9 cellular contexts compared by ENCODE assay signal in the genomic region with DNA sequence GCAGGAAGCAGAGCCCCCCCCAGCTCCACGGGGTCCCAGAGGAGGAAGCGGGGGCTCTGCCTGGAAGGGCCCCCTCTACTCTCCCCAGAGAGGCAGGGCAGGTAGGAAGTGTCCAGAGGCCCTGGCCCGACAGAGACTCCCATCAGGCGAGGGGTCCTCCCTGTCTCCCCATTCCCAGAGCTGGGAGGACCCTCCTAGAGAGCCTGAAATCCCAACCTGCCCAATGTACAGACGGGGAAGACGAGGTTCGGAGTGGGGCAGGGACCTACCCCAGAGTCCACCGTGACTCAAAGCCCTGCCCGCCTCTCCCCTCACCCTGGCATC. TPM values are rescaled to one million over a fixed set of nuclear protein-coding genes. Genes with fewer than 3 reads are reported as not detected.
DNase-seq lines count a peak whose midpoint lies in the region; ATAC-seq and TF ChIP-seq lines count a peak whose summit lies in the region.
"Had no signal": no experiment of that assay in that cellular context is flagged by ENCODE, and none has a peak within 500 bp of the region (broad histone marks: within the 10 kb centered on the region; RNA-seq: fewer than 3 reads in every experiment).

No MANE protein-coding gene starts in this region.

- TF ChIP-seq CTCF in GM23338 (conservative IDR thresholded peaks at IDR 0.05; ENCODE audit: low read depth in 2 of 2) (no peak), activated B cell treated with CpG ODN at 0.5 μM for 24 hours (IDR thresholded peaks at IDR 0.05) (no peak), gastrocnemius medialis (IDR thresholded peaks at IDR 0.05 in 4 of 5, conservative IDR thresholded peaks at IDR 0.05 in 1 of 5) (no peak)

- ATAC-seq in GM23338 (no peak; the same call in 2 of the 3 replicates), activated B cell treated with CpG ODN at 0.5 μM for 24 hours (ENCODE audit: low read depth) (no peak), gastrocnemius medialis (no peak), HG02970 (IDR thresholded peaks at IDR 0.05; ENCODE audit: low FRiP score, unreplicated experiment) (no peak)

- peak overlapping the region; percentile 76 for H3K4me3 ChIP-seq in GM23338
- 0 out of 2 replicates have a peak overlapping the region, but pooled peaks have one; percentile 53 for H3K4me3 ChIP-seq in iPS-18c (ENCODE audit: insufficient read depth, low read depth, low read length)
- H3K4me3 ChIP-seq in gastrocnemius medialis: peak overlapping the region in 3 of 4 donors; percentile 64 to 79 (median 70)

- H3K27ac ChIP-seq in GM23338 (ENCODE audit: low read depth): no peak overlapping the region
- H3K27ac ChIP-seq in gastrocnemius medialis: peak overlapping the region in 2 of 4 donors; percentile 61 to 63

- H3K36me3 Mint-ChIP-seq in GM23338 (ENCODE audit: low read depth): 0 out of 3 replicates have a peak, but pooled peaks cover 2% of the 10 kb centered on the region
- no peaks in the 10 kb centered on the region for H3K36me3 Mint-ChIP-seq in activated B cell treated with CpG ODN at 0.5 μM for 24 hours (ENCODE audit: low read depth)

- H3F3A ChIP-seq in GM23338 (replicated peaks; ENCODE audit: low read depth): no peaks in the 10 kb centered on the region

- H3K4me1 ChIP-seq in GM23338 (ENCODE audit: insufficient read depth) (peaks cover 15% of the 10 kb centered on the region; the same call in 1 of the 2 replicates), gastrocnemius medialis (peaks cover 0 to 10% of the 10 kb centered on the region in 2 donors)

- no peaks in the 10 kb centered on the region for H3K9me3 Mint-ChIP-seq in GM23338
- no peaks in the 10 kb centered on the region for H3K9me3 Mint-ChIP-seq in activated B cell treated with CpG ODN at 0.5 μM for 24 hours

- H3K27me3 ChIP-seq in GM23338 (ENCODE audit: insufficient read depth): peaks cover 86% of the 10 kb centered on the region
- H3K27me3 ChIP-seq in gastrocnemius medialis: no peaks in the 10 kb centered on the region

- H2AFZ ChIP-seq in GM23338: peak overlapping the region; percentile 92; the same call in 1 of the 2 replicates

- H3K79me2 ChIP-seq in GM23338 (replicated peaks; ENCODE audit: insufficient read depth): no peaks in the 10 kb centered on the region

- TF ChIP-seq POLR2A in gastrocnemius medialis (IDR thresholded peaks at IDR 0.05): no peak

- H3K4me3 Mint-ChIP-seq in GM23338 (peak overlapping the region; percentile 66), activated B cell treated with CpG ODN at 0.5 μM for 24 hours (peak overlapping the region; percentile 59)

- no peaks in the 10 kb centered on the region for H3K9me2 ChIP-seq in GM23338 (ENCODE audit: insufficient read depth)

- POLR2A ChIA-PET in activated B cell treated with CpG ODN at 0.5 μM for 24 hours (lab: Charles Lee): interaction anchor here (0.9 to 1.8 kb wide), 3 partner anchors 8 to 40 kb away, joined by 3 to 8 read pairs (median 4); no protein-coding TSS in a partner anchor

- H3K27me3 Mint-ChIP-seq in GM23338 (ENCODE audit: insufficient read depth, low read depth, poor library complexity): peaks cover 58% of the 10 kb centered on the region
- H3K27me3 Mint-ChIP-seq in activated B cell treated with CpG ODN at 0.5 μM for 24 hours: peaks cover 38% of the 10 kb centered on the region

- H3K36me3 ChIP-seq in GM23338 (ENCODE audit: insufficient read depth): no peaks in the 10 kb centered on the region
- H3K36me3 ChIP-seq in gastrocnemius medialis: no peaks in the 10 kb centered on the region

- H3K27ac Mint-ChIP-seq in GM23338: no peak overlapping the region
- H3K27ac Mint-ChIP-seq in activated B cell treated with CpG ODN at 0.5 μM for 24 hours: no peak overlapping the region

- intact Hi-C loops in activated B cell treated with CpG ODN at 0.5 μM for 24 hours (cut with micrococcal nuclease) (no loop called here), gastrocnemius medialis (cut with DNase I; ENCODE audit: low total_unique reads) (loop anchor here (5.0 kb wide), 1 partner anchor 79 kb away; no protein-coding TSS in a partner anchor)

- peaks cover 17% of the 10 kb centered on the region; the same call in 2 of the 3 replicates for H3K4me1 Mint-ChIP-seq in GM23338
- peaks cover 19% of the 10 kb centered on the region for H3K4me1 Mint-ChIP-seq in activated B cell treated with CpG ODN at 0.5 μM for 24 hours

- CTCF ChIA-PET in activated B cell treated with CpG ODN at 0.5 μM for 24 hours (lab: Charles Lee): no interaction called here

- DNase-seq in GM23338 (ENCODE audit: low spot score) (no peak), activated B cell treated with CpG ODN at 0.5 μM for 24 hours (no peak), gastrocnemius medialis (no peak), NK-92 (lab: John Stamatoyannopoulos, UW; ENCODE audit: unreplicated experiment) (no peak), HT-29 (ENCODE audit: low spot score) (no peak), cerebellar nuclear complex (lab: John Stamatoyannopoulos, UW) (no peak)
- DNase-seq: midbrain had no signal

- no peaks in the 10 kb centered on the region for H4K20me1 ChIP-seq in GM23338 (replicated peaks; ENCODE audit: insufficient read depth)

- in situ Hi-C loops in gastrocnemius medialis (cut with MboI; ENCODE audit: low sequenced_read_pairs in 4 of 4): no loop called here

- H3K9me3 ChIP-seq in iPS-18c (ENCODE audit: control insufficient read depth, insufficient read depth, low read length) (peaks cover 2% of the 10 kb centered on the region), gastrocnemius medialis (no peaks in the 10 kb centered on the region)

- peak overlapping the region; percentile 89 for H3K4me2 ChIP-seq in GM23338

TF ChIP-seq in GM23338, 12 proteins besides CTCF, POLR2A, EP300 and RAD21:
- TF ChIP-seq ZNF114 (CRISPR knock-in tag; IDR thresholded peaks at IDR 0.05): no peak
- TF ChIP-seq, protein P1, sequence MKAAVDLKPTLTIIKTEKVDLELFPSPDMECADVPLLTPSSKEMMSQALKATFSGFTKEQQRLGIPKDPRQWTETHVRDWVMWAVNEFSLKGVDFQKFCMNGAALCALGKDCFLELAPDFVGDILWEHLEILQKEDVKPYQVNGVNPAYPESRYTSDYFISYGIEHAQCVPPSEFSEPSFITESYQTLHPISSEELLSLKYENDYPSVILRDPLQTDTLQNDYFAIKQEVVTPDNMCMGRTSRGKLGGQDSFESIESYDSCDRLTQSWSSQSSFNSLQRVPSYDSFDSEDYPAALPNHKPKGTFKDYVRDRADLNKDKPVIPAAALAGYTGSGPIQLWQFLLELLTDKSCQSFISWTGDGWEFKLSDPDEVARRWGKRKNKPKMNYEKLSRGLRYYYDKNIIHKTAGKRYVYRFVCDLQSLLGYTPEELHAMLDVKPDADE (IDR thresholded peaks at IDR 0.05): no peak
- TF ChIP-seq JUNB (IDR thresholded peaks at IDR 0.05; ENCODE audit: unreplicated experiment): no peak
- no peak for TF ChIP-seq EZH2phosphoT487 (IDR thresholded peaks at IDR 0.05; ENCODE audit: unreplicated experiment)
- no peak for TF ChIP-seq EZH2 (IDR thresholded peaks at IDR 0.05; ENCODE audit: low read depth, unreplicated experiment)
- TF ChIP-seq STAT1 (IDR thresholded peaks at IDR 0.05; ENCODE audit: unreplicated experiment): no peak
- TF ChIP-seq ZNF331 (CRISPR knock-in tag; IDR thresholded peaks at IDR 0.05; ENCODE audit: low read depth): no peak

RNA-seq across cellular contexts. Expression of a gene that starts 1.1 kb away (rescaled TPM):
- 21.3 and 22.8 TPM in 2 replicates for total RNA-seq in GM23338 (2014; rRNA removed; shearing (Covaris generic))
- polyA plus RNA-seq in GM23338 (2016; fragmentation: Nextera tagmentation; extraction: Ambion mirVana): 5.2 and 5.6 TPM in 2 replicates
- total RNA-seq in activated B cell treated with CpG ODN at 0.5 μM for 24 hours (0.58 and 0.66 TPM in 2 replicates), gastrocnemius medialis (10 to 100 TPM; 26.1 to 48.5 (median 45.2) TPM)
- 0.08 and 1.1 TPM in 2 replicates for total RNA-seq in HT-29 (2014; rRNA removed; shearing (Covaris generic))

RNA-seq across cellular contexts. Expression of a gene that starts 34.4 kb away (rescaled TPM):
- total RNA-seq in GM23338 (2014; rRNA removed; shearing (Covaris generic)): 151 and 154 TPM in 2 replicates
- polyA plus RNA-seq in GM23338 (2016; fragmentation: Nextera tagmentation; extraction: Ambion mirVana): 130 and 132 TPM in 2 replicates
- total RNA-seq in activated B cell treated with CpG ODN at 0.5 μM for 24 hours (323 TPM in 2 replicates), gastrocnemius medialis (100 to 1,000 TPM; 437 to 686 (median 474) TPM)
- 356 and 359 TPM in 2 replicates for total RNA-seq in HT-29 (2014; rRNA removed; shearing (Covaris generic))

RNA-seq across cellular contexts. Expression of a gene that starts 50.6 kb away (rescaled TPM):
- 0.70 and 2.4 TPM in 2 replicates for total RNA-seq in GM23338 (2014; rRNA removed; shearing (Covaris generic))
- polyA plus RNA-seq in GM23338 (2016; fragmentation: Nextera tagmentation; extraction: Ambion mirVana): 1.3 and 2.4 TPM in 2 replicates
- total RNA-seq in activated B cell treated with CpG ODN at 0.5 μM for 24 hours: 0.42 and 0.93 TPM in 2 replicates
- 1 to 10 TPM in 1 of 4 donors, under 1 TPM in 1, not detected in 2; 0.62 to 1.2 TPM for total RNA-seq in gastrocnemius medialis
- 0.48 TPM in 1 of 2 replicates, not detected in the other for total RNA-seq in HT-29 (2014; rRNA removed; shearing (Covaris generic))

Comparison
In these comparisons a context has a peak if more than half of its experiments do, and no peak if none do; other contexts are left out.
1. RNA of a gene that starts 1.1 kb away (total RNA-seq): 26.1 to 48.5 TPM in gastrocnemius medialis and 21.3 to 22.8 TPM in GM23338; 0.08 to 1.1 TPM in HT-29 and 0.58 to 0.66 TPM in activated B cell treated with CpG ODN at 0.5 μM for 24 hours; every median in the first group is over 10 times any median in the second.
2. Peak in every context shown above with its lines, with median percentiles within 50 percentile points of each other: H3K4me3 ChIP-seq.